18 cellular contexts compared by ENCODE assay signal in the genomic region with DNA sequence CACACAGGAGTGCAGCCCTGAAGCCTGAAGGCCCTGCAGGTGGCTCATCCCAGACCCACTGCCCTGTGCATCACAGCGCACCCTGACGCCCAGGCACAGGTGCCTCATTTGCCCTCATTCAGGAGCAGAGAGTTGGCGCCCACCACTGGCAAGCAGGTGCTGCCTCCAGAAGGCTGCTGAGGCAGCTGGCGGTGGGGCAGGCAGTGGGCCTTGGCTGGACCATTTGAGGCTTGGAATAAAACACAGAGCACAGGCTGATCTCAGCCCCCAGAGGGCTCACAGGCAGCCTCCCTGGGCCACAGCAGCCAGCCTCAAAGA.
"Had no signal": no experiment of that assay in that cellular context is flagged by ENCODE, and none has a peak within 500 bp of the region (broad histone marks: within the 10 kb centered on the region; RNA-seq: fewer than 3 reads in every experiment).

No MANE protein-coding gene starts in this region.

- ATAC-seq: HepG2, SK-N-SH treated with all-trans-retinoic acid at 6 μM for 48 hours had no signal

- DNase-seq: IMR-90, Kasumi-1, KG1, MM.1S, NCI-H1092 treated with DMSO at 0.1 percent for 48 hours, NCI-H1436, NCI-H187 treated with DMSO at 0.1 percent for 48 hours, NCI-H2029 treated with DMSO at 0.1 percent for 48 hours, NCI-H2171 treated with DMSO at 0.1 percent for 48 hours, NCI-H345, NCI-H446 treated with DMSO at 0.1 percent for 48 hours, NCI-H510A treated with DMSO at 0.1 percent for 48 hours, NCI-H526, NCI-H82, SHP77 treated with DMSO at 0.1 percent for 48 hours, SJCRH30 had no signal
